8 cellular contexts compared by ENCODE assay signal in the genomic region with DNA sequence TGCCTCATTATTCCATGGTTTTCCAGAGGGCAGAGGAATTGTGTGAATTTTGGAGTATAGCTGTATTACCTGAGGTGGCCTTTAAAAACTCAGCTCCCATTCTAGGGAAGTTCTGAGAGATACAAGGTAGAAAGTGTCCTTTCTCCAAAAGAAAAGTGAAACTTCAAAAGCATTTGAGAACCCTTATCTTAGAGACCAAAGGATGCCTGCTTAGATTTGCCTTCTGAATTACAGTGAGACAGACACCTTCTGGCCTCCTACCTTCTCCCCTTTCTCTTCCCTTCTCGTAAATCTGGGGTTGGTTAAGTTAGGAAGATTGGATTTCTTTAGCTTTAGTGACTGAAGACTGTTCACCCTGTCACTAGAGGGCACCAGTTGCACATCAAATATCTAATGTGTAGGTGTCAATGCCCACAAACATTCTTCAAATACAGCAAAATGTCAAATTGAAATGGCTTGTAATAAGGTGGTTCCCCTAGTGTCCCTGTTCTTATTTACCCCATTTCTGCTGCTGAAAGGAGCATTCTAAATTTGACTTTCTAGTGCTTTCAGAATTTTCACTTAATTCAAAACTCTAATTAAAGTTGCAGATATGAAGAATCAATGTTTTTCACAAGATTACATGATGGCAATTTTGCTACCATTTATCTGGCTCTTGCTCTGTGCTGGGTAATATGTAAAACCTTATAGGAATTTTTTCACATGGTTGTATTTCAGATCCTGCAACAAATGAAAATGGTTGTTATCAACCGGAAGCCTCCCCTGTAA. TPM values are rescaled to one million over a fixed set of nuclear protein-coding genes. Genes with fewer than 3 reads are reported as not detected.
DNase-seq lines count a peak whose midpoint lies in the region; ATAC-seq and TF ChIP-seq lines count a peak whose summit lies in the region.

No MANE protein-coding gene starts in this region.

- peaks cover 9% of the 10 kb centered on the region for H3K4me1 Mint-ChIP-seq in activated T-cell treated with anti-CD3 and anti-CD28 coated beads, Interleukin-2, amount 50 U/mL, for 72 hours (ENCODE audit: low read depth)
- H3K4me1 Mint-ChIP-seq in glutamatergic neuron (ENCODE audit: low read depth, unreplicated experiment): peaks cover 3% of the 10 kb centered on the region

- peaks cover 34% of the 10 kb centered on the region for H3K27me3 Mint-ChIP-seq in activated T-cell treated with anti-CD3 and anti-CD28 coated beads, Interleukin-2, amount 50 U/mL, for 72 hours (ENCODE audit: low read depth)
- H3K27me3 Mint-ChIP-seq in glutamatergic neuron (ENCODE audit: unreplicated experiment): no peaks in the 10 kb centered on the region

- H3K27ac Mint-ChIP-seq in activated T-cell treated with anti-CD3 and anti-CD28 coated beads, Interleukin-2, amount 50 U/mL, for 72 hours: no peak overlapping the region
- no peak overlapping the region for H3K27ac Mint-ChIP-seq in glutamatergic neuron (ENCODE audit: unreplicated experiment)

- H3K36me3 Mint-ChIP-seq in activated T-cell treated with anti-CD3 and anti-CD28 coated beads, Interleukin-2, amount 50 U/mL, for 72 hours (ENCODE audit: insufficient read depth in 2 of 2): no peaks in the 10 kb centered on the region
- peaks cover 5% of the 10 kb centered on the region for H3K36me3 Mint-ChIP-seq in glutamatergic neuron (ENCODE audit: unreplicated experiment)

- DNase-seq in EH (ENCODE audit: low read depth) (peak; percentile 65), NOMO-1 treated with DMSO at 0.1 percent for 48 hours (lab: John Stamatoyannopoulos, UW; ENCODE audit: unreplicated experiment) (peak; percentile 67), glutamatergic neuron (no peak), putamen (ENCODE audit: low spot score) (peak; percentile 34), COLO829 (ENCODE audit: low spot score) (no peak)
- peak; percentile 55 to 69 for DNase-seq in activated T-cell treated with anti-CD3 and anti-CD28 coated beads, Interleukin-2, amount 50 U/mL, for 72 hours

- ATAC-seq in GM21360 (IDR thresholded peaks at IDR 0.05; ENCODE audit: unreplicated experiment) (peak; percentile 54), HG03575 (IDR thresholded peaks at IDR 0.05; ENCODE audit: extremely low read depth, insufficient number of reproducible peaks, low FRiP score, unreplicated experiment) (peak; percentile 41)
- ATAC-seq in activated T-cell treated with anti-CD3 and anti-CD28 coated beads, Interleukin-2, amount 50 U/mL, for 72 hours (replicated peaks in 1 of 2): peak; percentile 79 to 82

- peak; percentile 55 for TF ChIP-seq CTCF in glutamatergic neuron (IDR thresholded peaks at IDR 0.05; ENCODE audit: partially characterized antibody, unreplicated experiment)

- no peaks in the 10 kb centered on the region for H3K9me3 Mint-ChIP-seq in activated T-cell treated with anti-CD3 and anti-CD28 coated beads, Interleukin-2, amount 50 U/mL, for 72 hours
- H3K9me3 Mint-ChIP-seq in glutamatergic neuron (ENCODE audit: unreplicated experiment): peaks cover 2% of the 10 kb centered on the region

- H3K4me3 Mint-ChIP-seq in activated T-cell treated with anti-CD3 and anti-CD28 coated beads, Interleukin-2, amount 50 U/mL, for 72 hours: no peak overlapping the region
- no peak overlapping the region for H3K4me3 Mint-ChIP-seq in glutamatergic neuron (ENCODE audit: unreplicated experiment)

RNA-seq across cellular contexts. Expression of gene PRRC1, which starts 46.7 kb away (rescaled TPM):
- 10 to 100 TPM; 42.9 to 51.0 TPM for total RNA-seq in activated T-cell treated with anti-CD3 and anti-CD28 coated beads, Interleukin-2, amount 50 U/mL, for 72 hours
- total RNA-seq in glutamatergic neuron (ENCODE audit: unreplicated experiment): 57.3 TPM

Comparison
In these comparisons a context has a peak if more than half of its experiments do, and no peak if none do; other contexts are left out.
1. DNase-seq: peak in EH (single experiment), NOMO-1 treated with DMSO at 0.1 percent for 48 hours (single experiment), activated T-cell treated with anti-CD3 and anti-CD28 coated beads, Interleukin-2, amount 50 U/mL, for 72 hours (2 of 2) and putamen (single experiment); none in glutamatergic neuron (single experiment) and COLO829 (single experiment).
2. Peak in every context shown above with its lines, with median percentiles within 50 percentile points of each other: ATAC-seq.